In the genomic region with DNA sequence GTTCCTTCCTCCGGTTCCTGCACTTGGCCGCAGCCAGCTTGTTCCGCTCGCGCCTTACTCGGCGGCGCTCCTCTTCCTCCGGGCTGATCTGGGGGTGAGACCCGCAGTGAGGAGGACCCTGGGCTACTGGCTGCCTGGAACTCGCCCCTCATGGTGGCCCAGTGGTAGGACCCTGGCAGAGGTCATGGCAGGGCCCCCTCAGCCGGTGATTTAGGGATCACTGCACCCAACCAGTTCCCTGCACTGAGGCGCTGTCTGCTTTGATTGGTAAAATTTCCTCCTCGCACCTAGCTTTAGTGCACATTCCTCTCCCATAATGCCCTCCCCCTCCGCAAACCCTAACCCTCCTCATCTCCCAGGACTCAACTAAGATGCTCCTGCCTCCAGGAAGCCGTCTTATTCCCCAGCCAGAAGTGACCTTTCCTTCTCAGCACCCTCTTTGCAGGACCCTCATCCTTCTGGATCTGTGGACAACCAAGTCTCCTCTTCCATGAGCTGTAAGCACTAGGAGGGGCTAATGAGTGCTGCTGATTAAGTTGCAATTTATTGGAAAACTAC, we compare ENCODE assay signal across 9 cellular contexts. TPM values are rescaled to one million over a fixed set of nuclear protein-coding genes. Genes with fewer than 3 reads are reported as not detected.
DNase-seq lines count a peak whose midpoint lies in the region; ATAC-seq and TF ChIP-seq lines count a peak whose summit lies in the region.
"Had no signal": no experiment of that assay in that cellular context is flagged by ENCODE, and none has a peak within 500 bp of the region (broad histone marks: within the 10 kb centered on the region; RNA-seq: fewer than 3 reads in every experiment).

No MANE protein-coding gene starts in this region.

- no peaks in the 10 kb centered on the region for H3K9me3 Mint-ChIP-seq in activated CD4-positive, alpha-beta T cell treated with anti-CD3 and anti-CD28 coated beads for 36 hours (ENCODE audit: low read depth)
- H3K9me3 Mint-ChIP-seq in activated B cell treated with CpG ODN at 0.5 μM for 24 hours, result no peaks in the 10 kb centered on the region

- H3K4me3 Mint-ChIP-seq in activated CD4-positive, alpha-beta T cell treated with anti-CD3 and anti-CD28 coated beads for 36 hours, result peak overlapping the region; percentile 94
- H3K4me3 Mint-ChIP-seq in activated B cell treated with CpG ODN at 0.5 μM for 24 hours, result peak overlapping the region; percentile 78

- peak overlapping the region; percentile 83 for H3K27ac Mint-ChIP-seq in activated CD4-positive, alpha-beta T cell treated with anti-CD3 and anti-CD28 coated beads for 36 hours
- peak overlapping the region; percentile 86 for H3K27ac Mint-ChIP-seq in activated B cell treated with CpG ODN at 0.5 μM for 24 hours

- H3K4me3 ChIP-seq in left ventricle myocardium inferior (peak overlapping the region; percentile 81), suprapubic skin (peak overlapping the region; percentile 30)
- H3K4me3 ChIP-seq: pancreas had no signal

- peak overlapping the region; percentile 99 for H3K27ac ChIP-seq in left ventricle myocardium inferior (replicated peaks)
- H3K27ac ChIP-seq in suprapubic skin, result peak overlapping the region; percentile 25

- intact Hi-C loops in activated CD4-positive, alpha-beta T cell treated with anti-CD3 and anti-CD28 coated beads for 36 hours (cut with DNase I, micrococcal nuclease), result loop anchor here (5.0 to 10.0 kb wide), 2 partner anchors 373 to 469 kb away; a partner anchor contains a TSS
- intact Hi-C loops in activated B cell treated with CpG ODN at 0.5 μM for 24 hours (cut with micrococcal nuclease) (no loop called here), left ventricle myocardium inferior (cut with micrococcal nuclease) (no loop called here)

- H3K4me1 Mint-ChIP-seq in activated CD4-positive, alpha-beta T cell treated with anti-CD3 and anti-CD28 coated beads for 36 hours, result peaks cover 67% of the 10 kb centered on the region
- peaks cover 46% of the 10 kb centered on the region for H3K4me1 Mint-ChIP-seq in activated B cell treated with CpG ODN at 0.5 μM for 24 hours

- no peaks in the 10 kb centered on the region for H3K36me3 ChIP-seq in left ventricle myocardium inferior
- no peaks in the 10 kb centered on the region for H3K36me3 ChIP-seq in suprapubic skin
- H3K36me3 ChIP-seq: pancreas had no signal

- peak; percentile 60 for DNase-seq in activated CD4-positive, alpha-beta T cell treated with anti-CD3 and anti-CD28 coated beads for 36 hours
- no peak for DNase-seq in activated CD4-positive, alpha-beta T cell treated with anti-CD3 and anti-CD28 coated beads for 4 hours
- DNase-seq in activated B cell treated with CpG ODN at 0.5 μM for 24 hours (no peak), left ventricle myocardium inferior (peak; percentile 64), suprapubic skin (ENCODE audit: low spot score in 2 of 2) (peak in 1 of 2 donors; percentile 79), G401 (ENCODE audit: low spot score) (no peak), islet precursor cell (no peak)

- no peak for ATAC-seq in activated CD4-positive, alpha-beta T cell treated with anti-CD3 and anti-CD28 coated beads for 36 hours
- ATAC-seq in activated B cell treated with CpG ODN at 0.5 μM for 24 hours (ENCODE audit: low read depth) (no peak), HG03571 (IDR thresholded peaks at IDR 0.05; ENCODE audit: unreplicated experiment) (no peak)
- ATAC-seq: pancreas had no signal

- TF ChIP-seq CTCF in activated B cell treated with CpG ODN at 0.5 μM for 24 hours (IDR thresholded peaks at IDR 0.05) (no peak), left ventricle myocardium inferior (IDR thresholded peaks at IDR 0.05; ENCODE audit: borderline replicate concordance) (no peak), suprapubic skin (IDR thresholded peaks at IDR 0.05) (no peak)

- POLR2A ChIA-PET in activated CD4-positive, alpha-beta T cell treated with anti-CD3 and anti-CD28 coated beads for 36 hours (lab: Charles Lee), result interaction anchor here (0.6 to 1.3 kb wide), 7 partner anchors 19 to 1030 kb away, joined by 3 to 6 read pairs (median 4); a partner anchor contains a TSS
- POLR2A ChIA-PET in activated B cell treated with CpG ODN at 0.5 μM for 24 hours (lab: Charles Lee), result interaction anchor here (0.9 to 11.8 kb wide), 17 partner anchors 8 to 471 kb away, joined by 3 to 340 read pairs (median 4); a partner anchor contains a TSS

- no peaks in the 10 kb centered on the region for H3K27me3 Mint-ChIP-seq in activated CD4-positive, alpha-beta T cell treated with anti-CD3 and anti-CD28 coated beads for 36 hours
- H3K27me3 Mint-ChIP-seq in activated B cell treated with CpG ODN at 0.5 μM for 24 hours, result no peaks in the 10 kb centered on the region

- H3K9me3 ChIP-seq in left ventricle myocardium inferior (replicated peaks), result no peaks in the 10 kb centered on the region
- no peaks in the 10 kb centered on the region for H3K9me3 ChIP-seq in suprapubic skin
- H3K9me3 ChIP-seq: pancreas had no signal

- no peak for TF ChIP-seq POLR2A in suprapubic skin (IDR thresholded peaks at IDR 0.05)

- TF ChIP-seq EP300 in suprapubic skin (IDR thresholded peaks at IDR 0.05), result no peak

- H3K36me3 Mint-ChIP-seq in activated CD4-positive, alpha-beta T cell treated with anti-CD3 and anti-CD28 coated beads for 36 hours (ENCODE audit: low read depth), result peaks cover 45% of the 10 kb centered on the region
- H3K36me3 Mint-ChIP-seq in activated B cell treated with CpG ODN at 0.5 μM for 24 hours (ENCODE audit: low read depth), result no peaks in the 10 kb centered on the region

- CTCF ChIA-PET in activated CD4-positive, alpha-beta T cell treated with anti-CD3 and anti-CD28 coated beads for 36 hours (lab: Charles Lee), result interaction anchor here (0.7 to 10.8 kb wide), 5 partner anchors 9 to 473 kb away, joined by 3 to 210 read pairs (median 4); a partner anchor contains a TSS
- CTCF ChIA-PET in activated B cell treated with CpG ODN at 0.5 μM for 24 hours (lab: Charles Lee), result interaction anchor here (0.6 to 2.7 kb wide), 2 partner anchors 9 to 35 kb away, joined by 3 to 17 read pairs; no protein-coding TSS in a partner anchor

- H3K27me3 ChIP-seq in left ventricle myocardium inferior (ENCODE audit: low read depth), result peaks cover 3% of the 10 kb centered on the region
- H3K27me3 ChIP-seq in suprapubic skin, result no peaks in the 10 kb centered on the region
- H3K27me3 ChIP-seq: pancreas had no signal

- 68% methylated on average over 16 of the region's 16 CpGs for WGBS in suprapubic skin

- H3K4me1 ChIP-seq in left ventricle myocardium inferior (peaks cover 59% of the 10 kb centered on the region), suprapubic skin (peaks cover 58% of the 10 kb centered on the region)

- in situ Hi-C loops in G401 (cut with HindIII; ENCODE audit: low sequenced_read_pairs), result no loop called here

RNA-seq across cellular contexts. Expression of a gene that starts 3.6 kb away (rescaled TPM):
- total RNA-seq in activated CD4-positive, alpha-beta T cell treated with anti-CD3 and anti-CD28 coated beads for 36 hours, result 10 to 100 TPM; 25.5 to 45.0 TPM
- total RNA-seq in activated B cell treated with CpG ODN at 0.5 μM for 24 hours, result 21.6 and 23.4 TPM in 2 replicates
- 32.7 TPM for total RNA-seq in left ventricle myocardium inferior
- total RNA-seq in suprapubic skin, result 10 to 100 TPM; 16.0 to 35.8 (median 28.0) TPM
- 180 and 212 TPM in 2 replicates for total RNA-seq in G401 (2014; rRNA removed; shearing (Covaris generic))

RNA-seq across cellular contexts. Expression of a gene that starts 5.8 kb away (rescaled TPM):
- 100 to 1,000 TPM in 1 of 2 experiments, 10 to 100 TPM in 1; 95.4 to 121 TPM for total RNA-seq in activated CD4-positive, alpha-beta T cell treated with anti-CD3 and anti-CD28 coated beads for 36 hours
- total RNA-seq in activated B cell treated with CpG ODN at 0.5 μM for 24 hours, result 74.5 and 76.5 TPM in 2 replicates
- 42.2 TPM for total RNA-seq in left ventricle myocardium inferior
- total RNA-seq in suprapubic skin, result 10 to 100 TPM; 46.9 to 89.3 (median 74.6) TPM
- total RNA-seq in G401 (2014; rRNA removed; shearing (Covaris generic)), result 79.3 and 89.3 TPM in 2 replicates

RNA-seq across cellular contexts. Expression of a gene that starts 6.1 kb away (rescaled TPM):
- total RNA-seq in activated CD4-positive, alpha-beta T cell treated with anti-CD3 and anti-CD28 coated beads for 36 hours, result 10 to 100 TPM; 11.1 to 11.3 TPM
- total RNA-seq in activated B cell treated with CpG ODN at 0.5 μM for 24 hours (1.0 and 1.4 TPM in 2 replicates), left ventricle myocardium inferior (0.47 TPM), suprapubic skin (100 to 1,000 TPM in 1 of 4 donors, 10 to 100 TPM in 1, 1 to 10 TPM in 2; 5.0 to 118 (median 28.9) TPM)
- 23.6 and 30.8 TPM in 2 replicates for total RNA-seq in G401 (2014; rRNA removed; shearing (Covaris generic))

RNA-seq across cellular contexts. Expression of a gene that starts 14.5 kb away (rescaled TPM):
- total RNA-seq in activated CD4-positive, alpha-beta T cell treated with anti-CD3 and anti-CD28 coated beads for 36 hours, result 1 to 10 TPM; 1.7 TPM
- total RNA-seq in activated B cell treated with CpG ODN at 0.5 μM for 24 hours (0.59 and 0.93 TPM in 2 replicates), left ventricle myocardium inferior (0.49 TPM), suprapubic skin (1 to 10 TPM in 2 of 4 donors, under 1 TPM in 1, not detected in 1; 0.76 to 5.0 (median 1.4) TPM)
- total RNA-seq in G401 (2014; rRNA removed; shearing (Covaris generic)), result not detected in 2 replicates

RNA-seq across cellular contexts. Expression of a gene that starts 21.5 kb away (rescaled TPM):
- 10 to 100 TPM; 20.2 to 23.4 TPM for total RNA-seq in activated CD4-positive, alpha-beta T cell treated with anti-CD3 and anti-CD28 coated beads for 36 hours
- total RNA-seq in activated B cell treated with CpG ODN at 0.5 μM for 24 hours, result 3.8 and 6.3 TPM in 2 replicates
- 85.1 TPM for total RNA-seq in left ventricle myocardium inferior
- total RNA-seq in suprapubic skin, result 10 to 100 TPM in 3 of 4 donors, 1 to 10 TPM in 1; 7.3 to 22.0 (median 13.0) TPM
- 35.8 and 38.2 TPM in 2 replicates for total RNA-seq in G401 (2014; rRNA removed; shearing (Covaris generic))

Comparison
In these comparisons a context has a peak if more than half of its experiments do, and no peak if none do; other contexts are left out.
1. DNase-seq: peak in activated CD4-positive, alpha-beta T cell treated with anti-CD3 and anti-CD28 coated beads for 36 hours (single experiment) and left ventricle myocardium inferior (single experiment); none in activated CD4-positive, alpha-beta T cell treated with anti-CD3 and anti-CD28 coated beads for 4 hours (0 of 2), activated B cell treated with CpG ODN at 0.5 μM for 24 hours (single experiment), G401 (single experiment) and islet precursor cell (single experiment).
2. intact Hi-C loops: an anchor here in activated CD4-positive, alpha-beta T cell treated with anti-CD3 and anti-CD28 coated beads for 36 hours (5.0 to 10.0 kb wide); none called in activated B cell treated with CpG ODN at 0.5 μM for 24 hours and left ventricle myocardium inferior.